9 cellular contexts compared by ENCODE assay signal in genomic region chr2:198309673-198310280, GRCh38.
A peak's percentile ranks its signal among the peaks of the same experiment; 100 is the strongest.
DNase-seq lines count a peak whose midpoint lies in the region; FAIRE-seq lines count a peak whose summit lies in the region.
"Had no signal": no experiment of that assay in that cellular context is flagged by ENCODE, and none has a peak within 500 bp of the region (broad histone marks: within the 10 kb centered on the region; RNA-seq: fewer than 3 reads in every experiment).

No MANE protein-coding gene starts in this region.

- DNase-seq in AML-193 (lab: John Stamatoyannopoulos, UW): peak; percentile 45 to 68
- DNase-seq in GM18507 (ENCODE audit: extremely low spot score, insufficient read length, low read depth): peak; percentile 32
- peak; percentile 73 to 86 for DNase-seq in Kasumi-1 (lab: John Stamatoyannopoulos, UW)
- DNase-seq in SK-N-DZ (ENCODE audit: low spot score): peak; percentile 45
- peak; percentile 29 for DNase-seq in amniotic epithelial cell (ENCODE audit: low read depth)
- peak; percentile 39 for DNase-seq in iris pigment epithelial cell (ENCODE audit: low read depth)
- DNase-seq in stimulated activated CD4-positive, alpha-beta T cell treated with anti-CD3 and anti-CD28 coated beads, Interleukin-4, amount 100 ng/mL, for 24 hours: peak; percentile 67
- no peak for DNase-seq in GOT3 (lab: John Stamatoyannopoulos, UW)
- DNase-seq: stimulated activated naive B cell treated with anti-CD40 and anti-IgM and Interleukin-4, amounts not matched to agents 10 μg/mL and 1 μg/mL and 100 μg/mL, for 72 hours had no signal

- FAIRE-seq in GM18507 (lab: Jason Lieb, UNC): peak; percentile 64
